In the genomic region with DNA sequence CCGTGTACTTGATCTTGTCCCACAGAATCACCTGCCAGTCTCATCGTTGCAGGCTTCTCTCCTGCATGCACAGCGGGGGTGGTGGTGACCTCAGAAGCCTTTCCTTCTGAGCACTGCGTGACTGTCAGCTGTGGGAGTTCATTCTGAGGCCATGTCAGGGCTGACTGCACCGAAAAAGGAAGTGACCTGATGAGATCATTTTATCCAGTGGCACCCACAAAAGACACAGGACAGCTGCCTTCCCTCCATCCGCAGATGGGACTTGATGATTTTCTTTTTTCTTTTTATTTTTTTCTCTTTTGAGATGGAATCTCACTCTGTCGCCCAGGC, we compare ENCODE assay signal across 8 cellular contexts.
DNase-seq lines count a peak whose midpoint lies in the region; ATAC-seq, FAIRE-seq and TF ChIP-seq lines count a peak whose summit lies in the region.

No MANE protein-coding gene starts in this region.

- FAIRE-seq in HTR-8/SVneo (lab: Jason Lieb, UNC), result no peak

- ATAC-seq in GM19467 (IDR thresholded peaks at IDR 0.05; ENCODE audit: unreplicated experiment) (peak; percentile 97), HG03457 (IDR thresholded peaks at IDR 0.05; ENCODE audit: unreplicated experiment) (peak; percentile 98), mucosa of descending colon (peak; percentile 74)

- no peak for TF ChIP-seq POLR2A in adrenal gland (IDR thresholded peaks at IDR 0.05)

- no peaks in the 10 kb centered on the region for H3K27me3 ChIP-seq in adrenal gland

- intact Hi-C loops in adrenal gland (cut with DNase I), result no loop called here
- intact Hi-C loops in mucosa of descending colon (cut with DNase I, micrococcal nuclease), result no loop called here

- TF ChIP-seq CTCF in adrenal gland (IDR thresholded peaks at IDR 0.05) (no peak), mucosa of descending colon (IDR thresholded peaks at IDR 0.05) (no peak)

- no peak overlapping the region for H3K4me3 ChIP-seq in adrenal gland
- H3K4me3 ChIP-seq in mucosa of descending colon, result no peak overlapping the region

- peak overlapping the region in 2 of 5 donors; percentile 59 to 74 for H3K27ac ChIP-seq in adrenal gland

- 53 to 60% (median 56%) methylated on average over 6 to 7 of the region's 7 CpGs for WGBS in adrenal gland, 4 donors

- H3K9me3 ChIP-seq in adrenal gland (replicated peaks in 1 of 3) (no peaks in the 10 kb centered on the region), mucosa of descending colon (no peaks in the 10 kb centered on the region)

- DNase-seq in GF-D8 (lab: John Stamatoyannopoulos, UW) (peak; percentile 95), adrenal gland (peak; percentile 55 to 86 (median 67)), mucosa of descending colon (peak in 2 of 3 donors; percentile 38 to 52), NCI-H748 treated with DMSO at 0.1 percent for 48 hours (lab: John Stamatoyannopoulos, UW) (no peak), NCI-H2107 treated with DMSO at 0.1 percent for 48 hours (lab: John Stamatoyannopoulos, UW; ENCODE audit: unreplicated experiment) (no peak), HTR-8/SVneo (ENCODE audit: insufficient read length, low spot score) (no peak)

- H3K4me1 ChIP-seq in adrenal gland (replicated peaks in 1 of 2) (peaks cover 3 to 5% of the 10 kb centered on the region in 2 donors), mucosa of descending colon (ENCODE audit: low read depth) (no peaks in the 10 kb centered on the region)

- peaks cover 0 to 30% of the 10 kb centered on the region in 2 donors for H3K36me3 ChIP-seq in adrenal gland (replicated peaks in 1 of 2)
- no peaks in the 10 kb centered on the region for H3K36me3 ChIP-seq in mucosa of descending colon (ENCODE audit: low read depth)

Comparison
In these comparisons a context has a peak if more than half of its experiments do, and no peak if none do; other contexts are left out.
1. DNase-seq: peak in GF-D8 (single experiment), adrenal gland (7 of 7) and mucosa of descending colon (2 of 3); none in NCI-H748 treated with DMSO at 0.1 percent for 48 hours (single experiment), NCI-H2107 treated with DMSO at 0.1 percent for 48 hours (single experiment) and HTR-8/SVneo (single experiment).
2. Peak in every context shown above with its lines, with median percentiles within 50 percentile points of each other: ATAC-seq.